ENCODE assay signal across 8 cellular contexts in genomic region chr1:205318231-205318991, GRCh38. TPM values are rescaled to one million over a fixed set of nuclear protein-coding genes. Genes with fewer than 3 reads are reported as not detected.
DNase-seq lines count a peak whose midpoint lies in the region; ATAC-seq and TF ChIP-seq lines count a peak whose summit lies in the region.

No MANE protein-coding gene starts in this region.

- H3F3A ChIP-seq in PC-3 (ENCODE audit: low read length, unreplicated experiment) (no peaks in the 10 kb centered on the region), smooth muscle cell (ENCODE audit: low read depth) (no peaks in the 10 kb centered on the region)

- H3K4me1 ChIP-seq in PC-3 (ENCODE audit: insufficient read depth, low read length) = peaks cover 42% of the 10 kb centered on the region
- H3K4me1 ChIP-seq in fibroblast of lung (ENCODE audit: control insufficient read depth, extremely low read depth, insufficient read depth, low read length) = peaks cover 27% of the 10 kb centered on the region
- H3K4me1 ChIP-seq in smooth muscle cell (ENCODE audit: low read depth) = peaks cover 66% of the 10 kb centered on the region

- no TSS peak for BruUV-seq in PC-3 (replicated peaks; lab: Mats Ljungman, UMichigan)

- POLR2A ChIA-PET in PC-3 (lab: Charles Lee; ENCODE audit: unreplicated experiment) = no interaction called here

- CTCF ChIA-PET in PC-3 (lab: Charles Lee) = interaction anchor here (0.5 to 1.3 kb wide), 5 partner anchors 18 to 45 kb away, joined by 3 to 7 read pairs (median 4); no protein-coding TSS in a partner anchor

- peaks cover 59% of the 10 kb centered on the region for H3K79me2 ChIP-seq in PC-3 (ENCODE audit: low read length)
- H3K79me2 ChIP-seq in fibroblast of lung (ENCODE audit: control insufficient read depth, insufficient read depth, low read length) = peaks cover 77% of the 10 kb centered on the region
- peaks cover 77% of the 10 kb centered on the region for H3K79me2 ChIP-seq in smooth muscle cell (ENCODE audit: low read depth)

- intact Hi-C loops in PC-3 (cut with micrococcal nuclease) = no loop called here

- 82% methylated on average over 6 of the region's 6 CpGs for WGBS in smooth muscle cell (ENCODE audit: low lambda C conversion rate)

- H3K4me3 ChIP-seq in PC-3 (ENCODE audit: low read length) (no peak overlapping the region), fibroblast of lung (replicated peaks in 1 of 4; ENCODE audit: control extremely low read depth in 1 of 4, insufficient read depth in 1 of 4, low read depth in 3 of 4, low read length in 4 of 4) (no peak overlapping the region), smooth muscle cell (peak overlapping the region; percentile 83)

- no peak overlapping the region for H2AFZ ChIP-seq in PC-3 (ENCODE audit: low read length)
- no peak overlapping the region for H2AFZ ChIP-seq in fibroblast of lung (ENCODE audit: low read length)
- H2AFZ ChIP-seq in smooth muscle cell (ENCODE audit: low read depth) = no peak overlapping the region

- peak; percentile 54 for DNase-seq in NCI-H82 (lab: John Stamatoyannopoulos, UW)
- DNase-seq in NCI-H82 treated with DMSO at 0.1 percent for 48 hours (lab: John Stamatoyannopoulos, UW; ENCODE audit: unreplicated experiment) = no peak
- DNase-seq in PC-3 = peak; percentile 40
- DNase-seq in fibroblast of lung (ENCODE audit: low read depth in 2 of 2) = no peak
- no peak for DNase-seq in smooth muscle cell (lab: John Stamatoyannopoulos, UW; ENCODE audit: unreplicated experiment)
- no peak for DNase-seq in SIG-M5 (lab: John Stamatoyannopoulos, UW)
- no peak for DNase-seq in T1000 (lab: John Stamatoyannopoulos, UW)

- no peaks in the 10 kb centered on the region for H4K20me1 ChIP-seq in PC-3 (ENCODE audit: low read length)
- H4K20me1 ChIP-seq in fibroblast of lung (ENCODE audit: control insufficient read depth, extremely low read depth, insufficient read depth, low read length) = no peaks in the 10 kb centered on the region
- H4K20me1 ChIP-seq in smooth muscle cell (ENCODE audit: low read depth) = peaks cover 69% of the 10 kb centered on the region

- no peaks in the 10 kb centered on the region for H3K9me3 ChIP-seq in PC-3 (ENCODE audit: low read length)
- H3K9me3 ChIP-seq in fibroblast of lung (ENCODE audit: control insufficient read depth, insufficient read depth, low read depth, low read length) = no peaks in the 10 kb centered on the region
- no peaks in the 10 kb centered on the region for H3K9me3 ChIP-seq in smooth muscle cell (replicated peaks; ENCODE audit: low read depth)

- ATAC-seq in PC-3 = no peak
- ATAC-seq in GM21367 (IDR thresholded peaks at IDR 0.05; ENCODE audit: unreplicated experiment) = no peak

- no peaks in the 10 kb centered on the region for H3K27me3 ChIP-seq in PC-3 (ENCODE audit: low read length)
- no peaks in the 10 kb centered on the region for H3K27me3 ChIP-seq in fibroblast of lung (ENCODE audit: control insufficient read depth, insufficient read depth, low read length)
- H3K27me3 ChIP-seq in smooth muscle cell (ENCODE audit: low read depth) = no peaks in the 10 kb centered on the region

- H3K9ac ChIP-seq in PC-3 (ENCODE audit: low read length) (no peak overlapping the region), fibroblast of lung (ENCODE audit: insufficient read depth, low read length) (no peak overlapping the region), smooth muscle cell (ENCODE audit: low read depth) (no peak overlapping the region)

- H3K36me3 ChIP-seq in PC-3 (ENCODE audit: low read depth, low read length) (no peaks in the 10 kb centered on the region), fibroblast of lung (ENCODE audit: control insufficient read depth, insufficient read depth, low read length) (peaks cover 1% of the 10 kb centered on the region), smooth muscle cell (ENCODE audit: low read depth) (no peaks in the 10 kb centered on the region)

- TF ChIP-seq CTCF in PC-3 (conservative IDR thresholded peaks at IDR 0.05; ENCODE audit: low read depth, low read length) (no peak), fibroblast of lung (conservative IDR thresholded peaks at IDR 0.05 in 1 of 2, IDR thresholded peaks at IDR 0.05 in 1 of 2; ENCODE audit: low read depth in 1 of 2, low read length in 2 of 2) (no peak), smooth muscle cell (IDR thresholded peaks at IDR 0.05; ENCODE audit: borderline replicate concordance, insufficient read depth, poor library complexity, severe bottlenecking) (no peak)

- no peaks in the 10 kb centered on the region for H3K9me2 ChIP-seq in PC-3 (replicated peaks; ENCODE audit: low read length)

- peak overlapping the region; percentile 54 for H3K4me2 ChIP-seq in PC-3 (ENCODE audit: low read length)
- H3K4me2 ChIP-seq in fibroblast of lung (ENCODE audit: extremely low read depth, insufficient read depth, low read length) = peak overlapping the region; percentile 71
- H3K4me2 ChIP-seq in smooth muscle cell = peak overlapping the region; percentile 94

- H3K27ac ChIP-seq in PC-3 (ENCODE audit: low read length) (no peak overlapping the region), fibroblast of lung (ENCODE audit: insufficient read depth, low read length) (no peak overlapping the region), smooth muscle cell (ENCODE audit: low read depth) (no peak overlapping the region)

RNA-seq across cellular contexts. Expression of gene NUAK2, which starts 3.1 kb away (rescaled TPM):
- total RNA-seq in PC-3 (2014; rRNA removed) (3.8 and 4.8 TPM in 2 replicates), fibroblast of lung (1.0 and 1.7 TPM in 2 replicates), smooth muscle cell (6.6 and 11.3 TPM in 2 replicates)
- polyA plus RNA-seq in fibroblast of lung (2.0 and 4.9 TPM in 2 replicates), smooth muscle cell (15.8 and 16.8 TPM in 2 replicates)
- 2.4 and 5.6 TPM in 2 replicates for polyA plus RNA-seq in fibroblast of lung (2012)
- 4.1 and 13.6 TPM in 2 replicates for polyA minus RNA-seq in fibroblast of lung (ENCODE audit: low replicate concordance)

RNA-seq across cellular contexts. Expression of gene KLHDC8A, which starts 38.3 kb away (rescaled TPM):
- total RNA-seq in PC-3 (2014; rRNA removed) (not detected in 2 replicates), fibroblast of lung (not detected in 2 replicates), smooth muscle cell (0.54 TPM in 1 of 2 replicates, not detected in the other)
- polyA plus RNA-seq in fibroblast of lung (not detected in 2 replicates), smooth muscle cell (0.33 and 0.84 TPM in 2 replicates)
- polyA plus RNA-seq in fibroblast of lung (2012) = not detected in 2 replicates
- not detected in 2 replicates for polyA minus RNA-seq in fibroblast of lung (ENCODE audit: low replicate concordance)

Comparison
In these comparisons a context has a peak if more than half of its experiments do, and no peak if none do; other contexts are left out.
1. DNase-seq: peak in NCI-H82 (single experiment) and PC-3 (single experiment); none in NCI-H82 treated with DMSO at 0.1 percent for 48 hours (single experiment), fibroblast of lung (0 of 2), smooth muscle cell (single experiment), SIG-M5 (single experiment) and T1000 (single experiment).
2. Peak in every context shown above with its lines, with median percentiles within 50 percentile points of each other: H3K4me2 ChIP-seq.